In the genomic region with DNA sequence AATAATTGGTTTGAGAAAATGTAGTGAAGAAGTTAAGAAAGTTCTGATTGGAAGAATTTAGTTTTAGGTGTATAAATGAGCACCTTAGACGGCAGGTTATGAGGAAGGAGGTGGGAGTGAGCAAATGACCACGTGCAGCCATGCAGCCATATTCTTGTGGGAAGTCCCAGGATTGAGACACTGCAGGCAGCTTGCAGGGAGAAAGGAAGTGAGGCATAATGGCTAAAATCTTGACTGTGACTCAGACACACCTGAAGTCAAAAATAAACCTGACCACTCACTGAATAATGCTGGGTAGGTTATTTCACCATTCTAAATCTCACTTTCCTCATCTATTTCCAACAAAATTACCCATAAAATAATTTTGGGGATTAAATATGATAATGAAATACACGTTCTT, we compare ENCODE assay signal across 9 cellular contexts. TPM values are rescaled to one million over a fixed set of nuclear protein-coding genes. Genes with fewer than 3 reads are reported as not detected.
A peak's percentile ranks its signal among the peaks of the same experiment; 100 is the strongest.
DNase-seq lines count a peak whose midpoint lies in the region; ATAC-seq lines count a peak whose summit lies in the region.
"Had no signal": no experiment of that assay in that cellular context is flagged by ENCODE, and none has a peak within 500 bp of the region (broad histone marks: within the 10 kb centered on the region; RNA-seq: fewer than 3 reads in every experiment).

No MANE protein-coding gene starts in this region.

- no peak for DNase-seq in activated naive CD4-positive, alpha-beta T cell treated with anti-CD3 and anti-CD28 coated beads, Interleukin-2, amount 50 U/mL, for 72 hours (ENCODE audit: low spot score in 2 of 2)
- DNase-seq in activated naive CD4-positive, alpha-beta T cell (lab: John Stamatoyannopoulos, UW), result no peak
- DNase-seq in amniotic epithelial cell (ENCODE audit: low read depth), result peak; percentile 88
- DNase-seq in stimulated activated effector memory CD8-positive, alpha-beta T cell treated with anti-CD3 and anti-CD28 coated beads, Interleukin-12 subunit alpha, Interleukin-12 subunit beta, amount 100 ng/mL, for 72 hours (ENCODE audit: low spot score in 2 of 2), result no peak
- DNase-seq in NCI-H82 (lab: John Stamatoyannopoulos, UW), result no peak
- DNase-seq in amniotic stem cell (lab: John Stamatoyannopoulos, UW), result no peak
- no peak for DNase-seq in OCI-M1 (lab: John Stamatoyannopoulos, UW)
- DNase-seq: naive B cell had no signal

- H3K9me3 Mint-ChIP-seq in activated naive CD4-positive, alpha-beta T cell treated with anti-CD3 and anti-CD28 coated beads, Interleukin-2, amount 50 U/mL, for 72 hours, result no peaks in the 10 kb centered on the region
- H3K9me3 Mint-ChIP-seq in stimulated activated effector memory CD8-positive, alpha-beta T cell treated with anti-CD3 and anti-CD28 coated beads, Interleukin-12 subunit alpha, Interleukin-12 subunit beta, amount 100 ng/mL, for 72 hours, result no peaks in the 10 kb centered on the region
- H3K9me3 Mint-ChIP-seq: naive B cell had no signal

- peaks cover 48% of the 10 kb centered on the region for H3K4me1 Mint-ChIP-seq in stimulated activated effector memory CD8-positive, alpha-beta T cell treated with anti-CD3 and anti-CD28 coated beads, Interleukin-12 subunit alpha, Interleukin-12 subunit beta, amount 100 ng/mL, for 72 hours

- ATAC-seq in activated naive CD4-positive, alpha-beta T cell treated with anti-CD3 and anti-CD28 coated beads, Interleukin-2, amount 50 U/mL, for 72 hours, result peak; percentile 62 to 92
- peak; percentile 57 for ATAC-seq in HG03108 (IDR thresholded peaks at IDR 0.05; ENCODE audit: unreplicated experiment)
- ATAC-seq in stimulated activated effector memory CD8-positive, alpha-beta T cell treated with anti-CD3 and anti-CD28 coated beads, Interleukin-12 subunit alpha, Interleukin-12 subunit beta, amount 100 ng/mL, for 72 hours, result peak; percentile 72

- peak overlapping the region; percentile 36 for H3K4me3 Mint-ChIP-seq in stimulated activated effector memory CD8-positive, alpha-beta T cell treated with anti-CD3 and anti-CD28 coated beads, Interleukin-12 subunit alpha, Interleukin-12 subunit beta, amount 100 ng/mL, for 72 hours

- peak overlapping the region in 1 of 2 donors; percentile 31 for H3K27ac Mint-ChIP-seq in activated naive CD4-positive, alpha-beta T cell treated with anti-CD3 and anti-CD28 coated beads, Interleukin-2, amount 50 U/mL, for 72 hours
- peak overlapping the region; percentile 0 for H3K27ac Mint-ChIP-seq in stimulated activated effector memory CD8-positive, alpha-beta T cell treated with anti-CD3 and anti-CD28 coated beads, Interleukin-12 subunit alpha, Interleukin-12 subunit beta, amount 100 ng/mL, for 72 hours

- no peaks in the 10 kb centered on the region for H3K36me3 Mint-ChIP-seq in activated naive CD4-positive, alpha-beta T cell treated with anti-CD3 and anti-CD28 coated beads, Interleukin-2, amount 50 U/mL, for 72 hours
- no peaks in the 10 kb centered on the region for H3K36me3 Mint-ChIP-seq in stimulated activated effector memory CD8-positive, alpha-beta T cell treated with anti-CD3 and anti-CD28 coated beads, Interleukin-12 subunit alpha, Interleukin-12 subunit beta, amount 100 ng/mL, for 72 hours
- H3K36me3 Mint-ChIP-seq: naive B cell had no signal

RNA-seq across cellular contexts. Expression of a gene that starts 16.6 kb away (rescaled TPM):
- 1 to 10 TPM; 5.8 to 6.0 TPM for total RNA-seq in activated naive CD4-positive, alpha-beta T cell treated with anti-CD3 and anti-CD28 coated beads, Interleukin-2, amount 50 U/mL, for 72 hours
